In genomic region chr18:70235478-70235877, GRCh38 we compare ENCODE assay signal across 1 cellular context.
TF ChIP-seq lines count a peak whose summit lies in the region.

No MANE protein-coding gene starts in this region.

TF ChIP-seq in HepG2, 621 proteins besides CTCF, POLR2A, EP300 and RAD21:
- no peak for TF ChIP-seq NFYC (CRISPR knock-in tag; IDR thresholded peaks at IDR 0.05)
- TF ChIP-seq ZNF775 (CRISPR knock-in tag; IDR thresholded peaks at IDR 0.05; ENCODE audit: borderline replicate concordance): no peak
- TF ChIP-seq HNF1A (IDR thresholded peaks at IDR 0.05; ENCODE audit: low read depth): no peak
- TF ChIP-seq HNF1A (CRISPR knock-in tag; IDR thresholded peaks at IDR 0.05; ENCODE audit: borderline replicate concordance): no peak
- TF ChIP-seq ZSCAN22 (CRISPR knock-in tag; IDR thresholded peaks at IDR 0.05): no peak
- TF ChIP-seq HIVEP1 (CRISPR knock-in tag; IDR thresholded peaks at IDR 0.05): no peak
- no peak for TF ChIP-seq RAD51 (IDR thresholded peaks at IDR 0.05; ENCODE audit: borderline replicate concordance)
- no peak for TF ChIP-seq SMARCC2 (IDR thresholded peaks at IDR 0.05)
- no peak for TF ChIP-seq ZSCAN9 (CRISPR knock-in tag; IDR thresholded peaks at IDR 0.05; ENCODE audit: borderline replicate concordance)
- no peak for TF ChIP-seq ZNF703 (CRISPR knock-in tag; IDR thresholded peaks at IDR 0.05; ENCODE audit: borderline replicate concordance)
- TF ChIP-seq ATF1 (CRISPR knock-in tag; IDR thresholded peaks at IDR 0.05): no peak
- TF ChIP-seq XBP1 (CRISPR knock-in tag; IDR thresholded peaks at IDR 0.05): no peak
- no peak for TF ChIP-seq ZNF713 (CRISPR knock-in tag; IDR thresholded peaks at IDR 0.05)
- TF ChIP-seq ZNF639 (CRISPR knock-in tag; conservative IDR thresholded peaks at IDR 0.05): no peak
- no peak for TF ChIP-seq SKI (IDR thresholded peaks at IDR 0.05; ENCODE audit: partially characterized antibody)
- no peak for TF ChIP-seq THRA (CRISPR knock-in tag; IDR thresholded peaks at IDR 0.05; ENCODE audit: borderline replicate concordance)
- no peak for TF ChIP-seq ZNF772 (CRISPR knock-in tag; IDR thresholded peaks at IDR 0.05)
- TF ChIP-seq UBTF (CRISPR knock-in tag; IDR thresholded peaks at IDR 0.05): no peak
- TF ChIP-seq MAFG (CRISPR knock-in tag; IDR thresholded peaks at IDR 0.05): no peak
